30 cellular contexts compared by ENCODE assay signal in the genomic region with DNA sequence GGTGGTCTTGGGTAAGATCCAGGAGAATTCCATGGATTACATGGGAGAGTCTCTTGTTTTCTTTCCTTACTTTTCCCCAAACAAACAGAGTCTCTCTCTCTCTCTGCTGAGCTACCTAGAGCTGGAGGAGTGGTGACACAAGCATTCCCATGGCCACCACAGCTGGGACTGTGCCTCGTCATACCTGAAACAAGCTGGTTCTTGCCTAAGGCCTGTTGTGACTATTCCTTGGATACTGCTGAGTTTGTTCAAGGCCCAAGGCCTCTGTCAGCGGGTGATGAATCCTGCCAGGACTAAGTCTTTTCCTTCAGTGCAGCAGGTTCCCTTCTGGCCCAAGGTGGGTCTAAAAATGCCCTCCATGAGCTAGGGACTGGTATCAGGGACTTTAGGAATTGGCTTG.
"Had no signal": no experiment of that assay in that cellular context is flagged by ENCODE, and none has a peak within 500 bp of the region (broad histone marks: within the 10 kb centered on the region; RNA-seq: fewer than 3 reads in every experiment).

No MANE protein-coding gene starts in this region.

- H3K4me1 ChIP-seq: adrenal gland, body of pancreas, esophagus muscularis mucosa, gastroesophageal sphincter, heart right ventricle had no signal

- H3K36me3 ChIP-seq: adrenal gland, esophagus muscularis mucosa, gastroesophageal sphincter, heart right ventricle had no signal

- H3K4me3 ChIP-seq: adrenal gland, body of pancreas, esophagus muscularis mucosa, gastroesophageal sphincter, heart right ventricle had no signal

- H3K9me3 ChIP-seq: adrenal gland, body of pancreas, esophagus muscularis mucosa, gastroesophageal sphincter, heart right ventricle had no signal

- FAIRE-seq: colon had no signal

- H3K27ac ChIP-seq: adrenal gland, body of pancreas, esophagus muscularis mucosa, gastroesophageal sphincter, heart right ventricle had no signal

- DNase-seq: activated CD4-positive, alpha-beta memory T cell treated with anti-CD3 and anti-CD28 coated beads for 36 hours; activated CD4-positive, alpha-beta T cell treated with anti-CD3 and anti-CD28 coated beads for 36 hours; activated CD4-positive, alpha-beta T cell treated with anti-CD3 and anti-CD28 coated beads, Interleukin-2, amount 10 ng/mL, durations not matched to agents 24 days and 14 days; activated CD4-positive, CD25-positive, alpha-beta regulatory T cell treated with anti-CD3 and anti-CD28 coated beads, Interleukin-2, amount 50 U/mL, for 72 hours; activated CD8-positive, alpha-beta memory T cell treated with anti-CD3 and anti-CD28 coated beads, Interleukin-2, amount 10 ng/mL, durations not matched to agents 7 days and 5 days; activated CD8-positive, alpha-beta memory T cell treated with anti-CD3 and anti-CD28 coated beads, Interleukin-2, amount 50 U/mL, for 4 hours; activated CD8-positive, alpha-beta T cell treated with anti-CD3 and anti-CD28 coated beads, Interleukin-2, amount 10 ng/mL, durations not matched to agents 7 days and 5 days; activated effector memory CD4-positive, alpha-beta T cell treated with anti-CD3 and anti-CD28 coated beads, Interleukin-2, amount 50 U/mL, for 16 hours; activated naive CD4-positive, alpha-beta T cell treated with anti-CD3 and anti-CD28 coated beads for 36 hours; activated naive CD8-positive, alpha-beta T cell treated with anti-CD3 and anti-CD28 coated beads for 36 hours; activated naive CD8-positive, alpha-beta T cell treated with anti-CD3 and anti-CD28 coated beads, Interleukin-2, amount 50 U/mL, for 24 hours; activated T-cell treated with anti-CD3 and anti-CD28 coated beads, Interleukin-2, amount 50 U/mL, for 1 hour; activated T-cell treated with anti-CD3 and anti-CD28 coated beads, Interleukin-2, amount 50 U/mL, for 48 hours; adrenal gland; amygdala; aorta; body of pancreas; caudate nucleus; cortex of kidney; dermis blood vessel endothelial cell; effector CD4-positive, alpha-beta T cell; effector memory CD8-positive, alpha-beta T cell; foreskin melanocyte; heart right ventricle; SW 1271; T-cell; T1000 had no signal

- H3K27me3 ChIP-seq: adrenal gland, body of pancreas, esophagus muscularis mucosa, gastroesophageal sphincter, heart right ventricle had no signal

- ATAC-seq: activated CD4-positive, alpha-beta T cell treated with anti-CD3 and anti-CD28 coated beads for 36 hours; activated CD8-positive, alpha-beta memory T cell treated with anti-CD3 and anti-CD28 coated beads, Interleukin-2, amount 10 ng/mL, durations not matched to agents 7 days and 5 days; activated CD8-positive, alpha-beta T cell treated with anti-CD3 and anti-CD28 coated beads, Interleukin-2, amount 10 ng/mL, durations not matched to agents 7 days and 5 days; activated naive CD8-positive, alpha-beta T cell treated with anti-CD3 and anti-CD28 coated beads, Interleukin-2, amount 50 U/mL, for 24 hours; body of pancreas; effector memory CD8-positive, alpha-beta T cell; gastroesophageal sphincter; heart right ventricle; T-cell had no signal
